In genomic region chr13:109608032-109608431, GRCh38 we compare ENCODE assay signal across 24 cellular contexts.
"Had no signal": no experiment of that assay in that cellular context is flagged by ENCODE, and none has a peak within 500 bp of the region (broad histone marks: within the 10 kb centered on the region; RNA-seq: fewer than 3 reads in every experiment).

No MANE protein-coding gene starts in this region.

- H3K27me3 ChIP-seq: stomach, suprapubic skin, testis, thyroid gland, tibial artery, tibial nerve, transverse colon, upper lobe of left lung, upper lobe of right lung, uterus, vagina had no signal

- DNase-seq: stimulated activated CD4-positive, alpha-beta T cell treated with anti-CD3 and anti-CD28 coated beads, Interleukin-2, amount 100 ng/mL, for 48 hours; stimulated activated CD4-positive, alpha-beta T cell treated with anti-CD3 and anti-CD28 coated beads, Interleukin-4, amount 100 ng/mL, for 1 hour; stimulated activated CD4-positive, alpha-beta T cell treated with anti-CD3 and anti-CD28 coated beads, Interleukin-4, amount 100 ng/mL, for 24 hours; stimulated activated CD4-positive, alpha-beta T cell treated with anti-CD3 and anti-CD28 coated beads, Interleukin-4, amount 100 ng/mL, for 4 hours; stimulated activated CD8-positive, alpha-beta memory T cell treated with anti-CD3 and anti-CD28 coated beads, Interleukin-4, amount 100 ng/mL, for 48 hours; stimulated activated naive B cell treated with anti-CD40 and anti-IgM and Interleukin-4, amounts not matched to agents 10 μg/mL and 1 μg/mL and 100 μg/mL, for 72 hours; stimulated activated naive CD4-positive, alpha-beta T cell; stimulated activated naive CD4-positive, alpha-beta T cell treated with Interleukin-2 at 50 U/mL for 16 hours; stimulated activated naive CD8-positive, alpha-beta T cell treated with anti-CD3 and anti-CD28 coated beads, Interleukin-15, amount 100 ng/mL, for 72 hours; stimulated activated naive CD8-positive, alpha-beta T cell treated with anti-CD3 and anti-CD28 coated beads, Interleukin-15, Interleukin-2, amounts not matched to agents 100 U/mL and 50 U/mL, for 24 hours; stomach; substantia nigra; testis; thyroid gland; tibial artery; transverse colon; trophoblast cell; upper lobe of left lung; upper lobe of right lung; uterus had no signal

- H3K4me1 ChIP-seq: stomach, suprapubic skin, testis, thyroid gland, tibial artery, tibial nerve, transverse colon, upper lobe of left lung, upper lobe of right lung, uterus, vagina had no signal

- H3K4me3 ChIP-seq: stomach, suprapubic skin, testis, thoracic aorta, thyroid gland, tibial artery, tibial nerve, transverse colon, upper lobe of left lung, upper lobe of right lung, uterus, vagina had no signal

- H3K27ac ChIP-seq: stomach, suprapubic skin, testis, thoracic aorta, thyroid gland, tibial artery, tibial nerve, transverse colon, upper lobe of left lung, upper lobe of right lung, uterus, vagina had no signal

- H3K9me3 ChIP-seq: stomach, suprapubic skin, testis, thoracic aorta, thyroid gland, tibial artery, tibial nerve, transverse colon, upper lobe of left lung, upper lobe of right lung, uterus, vagina had no signal

- H3K36me3 ChIP-seq: stomach, suprapubic skin, thoracic aorta, thyroid gland, tibial artery, tibial nerve, transverse colon, upper lobe of left lung, upper lobe of right lung, uterus, vagina had no signal
